Comparison of ENCODE assay signal across 8 cellular contexts in genomic region chr3:132730891-132731580, GRCh38. TPM values are rescaled to one million over a fixed set of nuclear protein-coding genes. Genes with fewer than 3 reads are reported as not detected.
DNase-seq lines count a peak whose midpoint lies in the region; ATAC-seq, FAIRE-seq and TF ChIP-seq lines count a peak whose summit lies in the region.

No MANE protein-coding gene starts in this region.

- DNase-seq in AG04450 (ENCODE audit: low read depth, low spot score) = no peak
- peak; percentile 61 for DNase-seq in NCI-H2171 treated with DMSO at 0.1 percent for 48 hours (lab: John Stamatoyannopoulos, UW)
- DNase-seq in amniotic stem cell (lab: John Stamatoyannopoulos, UW) = peak; percentile 8
- no peak for DNase-seq in keratinocyte (ENCODE audit: low read depth, low spot score)
- DNase-seq in urothelium cell line (ENCODE audit: low spot score) = peak; percentile 37

- H3K79me2 ChIP-seq in keratinocyte (ENCODE audit: control insufficient read depth, insufficient read depth, low read length) = no peaks in the 10 kb centered on the region

- FAIRE-seq in keratinocyte (lab: Jason Lieb, UNC) = peak; percentile 75
- no peak for FAIRE-seq in urothelium cell line (lab: Jason Lieb, UNC)

- CTCF ChIA-PET in AG04450 (lab: Charles Lee) = interaction anchor here (0.6 to 3.4 kb wide), 38 partner anchors 8 to 1493 kb away, joined by 3 to 42 read pairs (median 4); partner anchors contain the start of gene TMEM108

- H3K9me3 ChIP-seq in AG04450 (ENCODE audit: control insufficient read depth, insufficient read depth, low read length) (no peaks in the 10 kb centered on the region), keratinocyte (ENCODE audit: control insufficient read depth, low read depth, low read length) (no peaks in the 10 kb centered on the region)

- POLR2A ChIA-PET in AG04450 (lab: Yijun Ruan, JAX) = no interaction called here

- H3K4me3 ChIP-seq in AG04450 (ENCODE audit: low read depth, low read length) = no peak overlapping the region
- H3K4me3 ChIP-seq in keratinocyte (ENCODE audit: control insufficient read depth in 2 of 3, extremely low read depth in 1 of 3, insufficient read depth in 2 of 3, low read depth in 1 of 3, low read length in 3 of 3) = no peak overlapping the region

- H3K9me1 ChIP-seq in keratinocyte (ENCODE audit: control insufficient read depth, extremely low read depth, insufficient read depth, low read length) = no peaks in the 10 kb centered on the region

- dilution Hi-C loops in keratinocyte (cut with MboI; ENCODE audit: extremely low pct_ligation_motif_present, low sequenced_read_pairs) = no loop called here

- H3K4me1 ChIP-seq in keratinocyte (ENCODE audit: control insufficient read depth, extremely low read depth, insufficient read depth, low read length) = no peaks in the 10 kb centered on the region

- H3K4me2 ChIP-seq in keratinocyte (ENCODE audit: control insufficient read depth, extremely low read depth, insufficient read depth, low read depth, low read length) = no peak overlapping the region

- H2AFZ ChIP-seq in keratinocyte (ENCODE audit: control insufficient read depth, low read length) = no peak overlapping the region

- TF ChIP-seq CTCF in AG04450 (IDR thresholded peaks at IDR 0.05; ENCODE audit: low read depth, low read length) = peak; percentile 45
- peak; percentile 51 to 59 (median 56) for TF ChIP-seq CTCF in keratinocyte (optimal IDR thresholded peaks at IDR 0.05 in 1 of 3, IDR thresholded peaks at IDR 0.05 in 1 of 3, conservative IDR thresholded peaks at IDR 0.05 in 1 of 3; ENCODE audit: extremely low read depth in 1 of 3, insufficient read depth in 2 of 3, low read length in 3 of 3)

- H3K27ac ChIP-seq in AG04450 (ENCODE audit: low read depth, low read length) (no peak overlapping the region), keratinocyte (ENCODE audit: control insufficient read depth, insufficient read depth, low read length) (no peak overlapping the region)

- no peaks in the 10 kb centered on the region for H3K36me3 ChIP-seq in keratinocyte (ENCODE audit: control insufficient read depth in 2 of 2, extremely low read depth in 1 of 2, insufficient read depth in 2 of 2, low read length in 2 of 2)

- no peaks in the 10 kb centered on the region for H4K20me1 ChIP-seq in keratinocyte (ENCODE audit: control insufficient read depth, extremely low read depth, insufficient read depth, low read length)

- ATAC-seq in GM18868 (IDR thresholded peaks at IDR 0.05; ENCODE audit: unreplicated experiment) = peak; percentile 39
- no peak for ATAC-seq in HG02642 (IDR thresholded peaks at IDR 0.05; ENCODE audit: poor library complexity, unreplicated experiment)
- ATAC-seq in GM19023 (IDR thresholded peaks at IDR 0.05; ENCODE audit: unreplicated experiment) = no peak

- H3K9ac ChIP-seq in keratinocyte (ENCODE audit: control insufficient read depth, extremely low read depth, insufficient read depth, low read length) = no peak overlapping the region

- no peaks in the 10 kb centered on the region for H3K27me3 ChIP-seq in AG04450 (ENCODE audit: control insufficient read depth, insufficient read depth, low read length)
- H3K27me3 ChIP-seq in keratinocyte (ENCODE audit: control insufficient read depth, extremely low read depth, insufficient read depth, low read length) = peaks cover 4% of the 10 kb centered on the region

RNA-seq across cellular contexts. Expression of gene NPHP3, which starts 8.8 kb away (rescaled TPM):
- polyA plus RNA-seq in AG04450 (2011; rRNA removed) (31.0 and 40.4 TPM in 2 replicates), keratinocyte (15.0 to 22.4 TPM (median 17.3 TPM) in 3 replicates)
- 16.0 and 30.8 TPM in 2 replicates for polyA minus RNA-seq in AG04450 (2011; rRNA and poly(A)+ RNA removed)
- polyA plus RNA-seq in keratinocyte (2011; ENCODE audit: low read depth) = 19.7 TPM
- 8.4 and 13.1 TPM in 2 replicates for polyA plus RNA-seq in keratinocyte (2011; cell fraction: cytosol; rRNA removed)
- 35.6 and 45.9 TPM in 2 replicates for polyA plus RNA-seq in keratinocyte (2011; cell fraction: nucleus; rRNA removed)
- polyA plus RNA-seq in keratinocyte (2012; ENCODE audit: low replicate concordance) = 6.6 and 9.4 TPM in 2 replicates
- 5.8 to 31.6 TPM (median 15.7 TPM) in 3 replicates for polyA minus RNA-seq in keratinocyte
- polyA minus RNA-seq in keratinocyte (2011; cell fraction: cytosol; rRNA and poly(A)+ RNA removed) = 5.8 TPM
- polyA minus RNA-seq in keratinocyte (2011; cell fraction: nucleus; rRNA and poly(A)+ RNA removed) = 17.5 and 33.3 TPM in 2 replicates

Comparison
In these comparisons a context has a peak if more than half of its experiments do, and no peak if none do; other contexts are left out.
1. DNase-seq: peak in NCI-H2171 treated with DMSO at 0.1 percent for 48 hours (single experiment), amniotic stem cell (single experiment) and urothelium cell line (single experiment); none in AG04450 (single experiment) and keratinocyte (single experiment).